11 cellular contexts compared by ENCODE assay signal in genomic region chr7:2621061-2621828, GRCh38. TPM values are rescaled to one million over a fixed set of nuclear protein-coding genes. Genes with fewer than 3 reads are reported as not detected.
DNase-seq lines count a peak whose midpoint lies in the region; ATAC-seq, FAIRE-seq and TF ChIP-seq lines count a peak whose summit lies in the region.
"Had no signal": no experiment of that assay in that cellular context is flagged by ENCODE, and none has a peak within 500 bp of the region (broad histone marks: within the 10 kb centered on the region; RNA-seq: fewer than 3 reads in every experiment).

No MANE protein-coding gene starts in this region.

- ATAC-seq in HepG2 (peak; percentile 15), HG03039 (IDR thresholded peaks at IDR 0.05; ENCODE audit: unreplicated experiment) (no peak), GM21786 (IDR thresholded peaks at IDR 0.05; ENCODE audit: unreplicated experiment) (no peak), GM18873 (IDR thresholded peaks at IDR 0.05; ENCODE audit: low FRiP score, unreplicated experiment) (no peak)

- no peaks in the 10 kb centered on the region for H3K27me3 ChIP-seq in HepG2 (ENCODE audit: control insufficient read depth in 1 of 2, insufficient read depth in 2 of 2, low read length in 2 of 2)
- H3K27me3 ChIP-seq in testis: no peaks in the 10 kb centered on the region
- H3K27me3 ChIP-seq: breast epithelium had no signal

- CTCF ChIA-PET in HepG2 (lab: Yijun Ruan, JAX; ENCODE audit: low intra/inter-chr PET ratio, low total read pairs): no interaction called here

- H3K9ac ChIP-seq in HepG2 (ENCODE audit: insufficient read depth, low read depth, low read length): peak overlapping the region; percentile 77

- no peak; the same call in 1 of the 2 replicates for TF ChIP-seq CTCF in HepG2 (CRISPR knock-in tag; IDR thresholded peaks at IDR 0.05)
- no peak for TF ChIP-seq CTCF in testis (IDR thresholded peaks at IDR 0.05)

- H3K36me3 ChIP-seq in HepG2 (replicated peaks in 1 of 2; ENCODE audit: control insufficient read depth in 1 of 2, insufficient read depth in 2 of 2, low read length in 2 of 2): no peaks in the 10 kb centered on the region; a peak in 1 of 5 replicates
- no peaks in the 10 kb centered on the region for H3K36me3 ChIP-seq in testis (ENCODE audit: low read depth, missing control alignments)
- H3K36me3 ChIP-seq: breast epithelium had no signal

- BruUV-seq in HepG2 (replicated peaks; lab: Mats Ljungman, UMichigan): TSS peak; percentile 67

- POLR2A ChIA-PET in HepG2 (lab: Yijun Ruan, JAX): interaction anchor here (0.7 to 6.6 kb wide), 6 partner anchors 8 to 30 kb away, joined by 3 to 80 read pairs (median 11); partner anchors contain the start of gene TTYH3

- no peak for TF ChIP-seq POLR2A in HepG2 (IDR thresholded peaks at IDR 0.05; ENCODE audit: insufficient read depth in 1 of 2, low read depth in 2 of 2, low read length in 2 of 2)
- no peak for TF ChIP-seq POLR2A in testis (IDR thresholded peaks at IDR 0.05)

- H3K27ac ChIP-seq in HepG2 (ENCODE audit: extremely low read length, insufficient read depth, low read length): peak overlapping the region; percentile 87
- no peak overlapping the region for H3K27ac ChIP-seq in testis
- H3K27ac ChIP-seq: RWPE1 had no signal

- TF ChIP-seq EP300 in Ishikawa (IDR thresholded peaks at IDR 0.05; ENCODE audit: borderline replicate concordance) (no peak), HepG2 (IDR thresholded peaks at IDR 0.05; ENCODE audit: low read depth in 2 of 2, low read length in 2 of 2) (no peak), HepG2 (CRISPR knock-in tag; IDR thresholded peaks at IDR 0.05; ENCODE audit: borderline replicate concordance) (no peak)

- DNase-seq in dermis blood vessel endothelial cell: peak; percentile 64
- no peak for DNase-seq in HepG2 (ENCODE audit: low spot score)
- DNase-seq in testis: peak; percentile 81
- DNase-seq in activated CD8-positive, alpha-beta memory T cell treated with anti-CD3 and anti-CD28 coated beads, Interleukin-2, amount 50 U/mL, for 4 hours: no peak
- DNase-seq: stimulated activated CD4-positive, alpha-beta T cell treated with anti-CD3 and anti-CD28 coated beads, Interleukin-15, amount 100 ng/mL, for 24 hours had no signal

- peaks cover 76% of the 10 kb centered on the region for H3K4me1 ChIP-seq in HepG2 (ENCODE audit: insufficient read depth, low read length)
- H3K4me1 ChIP-seq in testis: peaks cover 19% of the 10 kb centered on the region

- H2AFZ ChIP-seq in HepG2 (ENCODE audit: low read length): no peak overlapping the region

- intact Hi-C loops in HepG2 (cut with micrococcal nuclease; ENCODE audit: unreplicated experiment) (loop anchor here (5.0 kb wide), 1 partner anchor 64 kb away; the partner anchor contains the start of genes BRAT1 and IQCE), testis (cut with DNase I; ENCODE audit: low total_unique reads) (no loop called here)

- H3K79me2 ChIP-seq in HepG2 (ENCODE audit: insufficient read depth, low read length): peaks cover 11% of the 10 kb centered on the region

- H3K9me3 ChIP-seq in HepG2 (ENCODE audit: low read length) (no peaks in the 10 kb centered on the region), testis (no peaks in the 10 kb centered on the region)
- H3K9me3 ChIP-seq: breast epithelium had no signal

- no peak for TF ChIP-seq RAD21 in Ishikawa (IDR thresholded peaks at IDR 0.05; ENCODE audit: low read depth)
- no peak for TF ChIP-seq RAD21 in HepG2 (CRISPR knock-in tag; IDR thresholded peaks at IDR 0.05)

- FAIRE-seq in HepG2 (lab: Jason Lieb, UNC): peak; percentile 49

- H3K4me3 ChIP-seq in HepG2 (replicated peaks in 1 of 3; ENCODE audit: insufficient read depth in 1 of 3, low read depth in 2 of 3, low read length in 3 of 3): peak overlapping the region; percentile 61 to 81 (median 63)
- H3K4me3 ChIP-seq in testis: no peak overlapping the region

- H3K4me2 ChIP-seq in HepG2 (ENCODE audit: low read depth, low read length): peak overlapping the region; percentile 87

- in situ Hi-C loops in HepG2 (cut with HindIII; ENCODE audit: extremely low pct_ligation_motif_present, low pct_unique_long_range_greater_than_20kb): no loop called here

- 22% methylated on average over 17 of the region's 23 CpGs for WGBS in HepG2 (ENCODE audit: low lambda C conversion rate)
- 36 to 43% methylated on average over 23 of the region's 23 CpGs for WGBS in testis, 2 donors

- H4K20me1 ChIP-seq in HepG2 (ENCODE audit: insufficient read depth, low read length): no peaks in the 10 kb centered on the region

TF ChIP-seq in Ishikawa, 13 proteins besides CTCF, POLR2A, EP300 and RAD21:
- no peak for TF ChIP-seq FOXM1 (IDR thresholded peaks at IDR 0.05; ENCODE audit: borderline replicate concordance, low read depth)
- peak; percentile 59 for TF ChIP-seq TEAD4 (IDR thresholded peaks at IDR 0.05)
- TF ChIP-seq NFIC (IDR thresholded peaks at IDR 0.05): peak; percentile 41; the same call in 1 of the 2 replicates
- peak; percentile 46; the same call in 1 of the 2 replicates for TF ChIP-seq TCF12 (IDR thresholded peaks at IDR 0.05; ENCODE audit: low read depth)
- peak; percentile 43; the same call in 1 of the 2 replicates for TF ChIP-seq MAX (IDR thresholded peaks at IDR 0.05)
TF ChIP-seq in Ishikawa: peak in this region for 4.

TF ChIP-seq in HepG2, 621 proteins besides CTCF, POLR2A, EP300 and RAD21 (continues in another document):
- TF ChIP-seq HINFP (CRISPR knock-in tag; IDR thresholded peaks at IDR 0.05; ENCODE audit: low read depth): 0 out of 2 replicates have a peak, but pooled peaks have one; percentile 44
- TF ChIP-seq CBX2 (IDR thresholded peaks at IDR 0.05; ENCODE audit: low read depth, low read length): no peak
- TF ChIP-seq CBX2 (CRISPR knock-in tag; IDR thresholded peaks at IDR 0.05; ENCODE audit: low read depth): no peak
- TF ChIP-seq CHD2 (IDR thresholded peaks at IDR 0.05; ENCODE audit: low read depth, low read length): no peak
- no peak for TF ChIP-seq ZFP82 (CRISPR knock-in tag; IDR thresholded peaks at IDR 0.05; ENCODE audit: borderline replicate concordance)
- 0 out of 2 replicates have a peak, but pooled peaks have one; percentile 32 for TF ChIP-seq ZNF224 (CRISPR knock-in tag; IDR thresholded peaks at IDR 0.05)
- 0 out of 2 replicates have a peak, but pooled peaks have one; percentile 17 for TF ChIP-seq BRD4 (CRISPR knock-in tag; IDR thresholded peaks at IDR 0.05)
- TF ChIP-seq ZFP36 (IDR thresholded peaks at IDR 0.05; ENCODE audit: borderline replicate concordance, low read depth, low read length, partially characterized antibody): no peak
- TF ChIP-seq MAFG (CRISPR knock-in tag; IDR thresholded peaks at IDR 0.05): no peak
- TF ChIP-seq ZNF276 (CRISPR knock-in tag; IDR thresholded peaks at IDR 0.05; ENCODE audit: low read depth): no peak

RNA-seq across cellular contexts. Expression of gene TTYH3, which starts 10.5 kb away (rescaled TPM):
- total RNA-seq in dermis blood vessel endothelial cell (72.8 and 159 TPM in 2 replicates), HepG2 (2016; rRNA removed; fragmentation: Illumina TruSeq; extraction: Trizol) (21.5 and 26.3 TPM in 2 replicates), testis (10 to 100 TPM; 59.5 to 69.9 TPM)
- 11.5 and 11.7 TPM in 2 replicates for total RNA-seq in HepG2 (2016; cell fraction: cytosol; rRNA removed; fragmentation: Illumina TruSeq; extraction: Trizol; ENCODE audit: low read depth)
- 19.4 and 28.8 TPM in 2 replicates for total RNA-seq in HepG2 (2016; cell fraction: insoluble cytoplasmic fraction; rRNA removed; fragmentation: Illumina TruSeq; extraction: Trizol)
- 34.4 and 35.6 TPM in 2 replicates for total RNA-seq in HepG2 (2016; cell fraction: membrane; rRNA removed; fragmentation: Illumina TruSeq; extraction: Trizol)
- total RNA-seq in HepG2 (2016; cell fraction: nucleus; rRNA removed; fragmentation: Illumina TruSeq; extraction: Trizol): 37.1 and 45.0 TPM in 2 replicates
- polyA plus RNA-seq in HepG2 (2011; rRNA removed) (50.0 and 80.3 TPM in 2 replicates), testis (ENCODE audit: insufficient read depth, low read depth, low replicate concordance) (35.6 TPM)
- polyA plus RNA-seq in HepG2 (2011; cell fraction: cytosol; rRNA removed): 48.3 and 72.3 TPM in 2 replicates
- polyA plus RNA-seq in HepG2 (2011; cell fraction: nucleus; rRNA removed): 227 and 315 TPM in 2 replicates
- polyA plus RNA-seq in HepG2 (2012): 90.1 and 104 TPM in 2 replicates
- 11.1 and 11.5 TPM in 2 replicates for polyA plus RNA-seq in HepG2 (2016; cell fraction: cytosol; fragmentation: Illumina TruSeq; extraction: Trizol; ENCODE audit: low read depth)
- 52.7 and 63.6 TPM in 2 replicates for polyA plus RNA-seq in HepG2 (2016; cell fraction: insoluble cytoplasmic fraction; fragmentation: Illumina TruSeq; extraction: Trizol; ENCODE audit: low read depth)
- polyA plus RNA-seq in HepG2 (2016; cell fraction: membrane; fragmentation: Illumina TruSeq; extraction: Trizol; ENCODE audit: low read depth): 49.3 and 52.2 TPM in 2 replicates
- 138 and 141 TPM in 2 replicates for polyA plus RNA-seq in HepG2 (2016; cell fraction: nucleus; fragmentation: Illumina TruSeq; extraction: Trizol; ENCODE audit: insufficient read depth, low read depth)
- polyA minus RNA-seq in HepG2 (2011; rRNA and poly(A)+ RNA removed; ENCODE audit: low replicate concordance): 4.5 and 192 TPM in 2 replicates
- 91.4 and 94.8 TPM in 2 replicates for polyA minus RNA-seq in HepG2 (2011; cell fraction: cytosol; rRNA and poly(A)+ RNA removed)
- 41.0 and 47.5 TPM in 2 replicates for polyA minus RNA-seq in HepG2 (2011; cell fraction: nucleus; rRNA and poly(A)+ RNA removed)

Comparison
In these comparisons a context has a peak if more than half of its experiments do, and no peak if none do; other contexts are left out.
1. DNase-seq: peak in dermis blood vessel endothelial cell (single experiment) and testis (single experiment); none in HepG2 (single experiment) and activated CD8-positive, alpha-beta memory T cell treated with anti-CD3 and anti-CD28 coated beads, Interleukin-2, amount 50 U/mL, for 4 hours (single experiment).
2. H3K4me3 ChIP-seq: peak in HepG2 (3 of 3); none in testis (0 of 2).